ENCODE assay signal across 26 cellular contexts in the genomic region with DNA sequence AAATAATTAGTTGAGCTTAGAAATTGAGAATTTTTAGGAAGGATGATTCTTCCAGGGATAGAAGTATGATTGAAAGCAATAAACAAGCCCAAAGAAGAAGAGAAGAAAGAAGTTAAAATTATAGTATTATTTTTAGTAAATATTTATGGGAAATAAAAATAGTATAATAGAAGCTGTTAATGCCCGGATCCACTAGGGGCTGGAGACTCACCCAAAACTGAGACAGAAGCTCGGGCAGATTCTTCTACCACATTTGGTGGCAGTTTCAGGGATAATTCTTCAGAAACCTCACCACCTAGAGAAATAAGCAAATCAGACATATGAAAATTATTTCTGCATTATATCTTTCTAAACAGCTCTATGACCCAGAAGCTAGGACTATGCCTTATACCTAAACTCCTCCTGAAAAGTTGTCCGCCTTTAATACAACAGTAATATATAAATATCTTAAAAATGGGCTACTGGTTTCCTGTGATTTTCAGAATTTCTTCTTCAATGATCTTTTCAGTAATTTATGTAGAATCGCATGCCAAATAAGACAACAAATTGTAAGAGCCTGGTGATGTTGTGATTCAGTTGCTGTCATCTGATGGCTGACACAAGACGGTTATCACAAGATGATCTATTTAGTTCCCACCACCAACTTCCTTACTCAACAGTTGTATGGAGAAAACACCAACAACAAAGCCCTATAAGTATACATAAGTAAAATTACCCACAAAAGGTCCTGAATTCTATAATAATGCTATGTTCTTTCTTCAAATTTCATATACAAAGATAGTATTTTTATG. TPM values are rescaled to one million over a fixed set of nuclear protein-coding genes. Genes with fewer than 3 reads are reported as not detected.
A peak's percentile ranks its signal among the peaks of the same experiment; 100 is the strongest.
DNase-seq lines count a peak whose midpoint lies in the region; ATAC-seq, FAIRE-seq and TF ChIP-seq lines count a peak whose summit lies in the region.
"Had no signal": no experiment of that assay in that cellular context is flagged by ENCODE, and none has a peak within 500 bp of the region (broad histone marks: within the 10 kb centered on the region; RNA-seq: fewer than 3 reads in every experiment).

No MANE protein-coding gene starts in this region.

- no peak overlapping the region for H3K27ac ChIP-seq in GM23338 (ENCODE audit: low read depth)
- H3K27ac ChIP-seq in HepG2 (ENCODE audit: extremely low read length, insufficient read depth, low read length) = no peak overlapping the region
- no peak overlapping the region for H3K27ac ChIP-seq in foreskin keratinocyte
- H3K27ac ChIP-seq: A549; BLaER1 treated with 17β-estradiol and CSF1 and Interleukin-3, amounts not matched to agents 10 nM and 100 nM had no signal

- POLR2A ChIA-PET in HepG2 (lab: Yijun Ruan, JAX) = interaction anchor here (0.9 to 1.2 kb wide), 3 partner anchors 17 to 31 kb away, joined by 3 to 6 read pairs (median 3); no protein-coding TSS in a partner anchor

- H3K4me3 ChIP-seq in GM23338 = no peak overlapping the region
- H3K4me3 ChIP-seq in choroid plexus epithelial cell (ENCODE audit: low read depth, low read length) = no peak overlapping the region
- no peak overlapping the region for H3K4me3 ChIP-seq in HepG2 (replicated peaks in 1 of 3; ENCODE audit: insufficient read depth in 1 of 3, low read depth in 2 of 3, low read length in 3 of 3)
- H3K4me3 ChIP-seq: A549; BLaER1 treated with 17β-estradiol and CSF1 and Interleukin-3, amounts not matched to agents 10 nM and 100 nM had no signal

- no peaks in the 10 kb centered on the region for H3K27me3 Mint-ChIP-seq in GM23338 (ENCODE audit: insufficient read depth, low read depth, poor library complexity)
- H3K27me3 Mint-ChIP-seq: CD4-positive, alpha-beta T cell had no signal

- TF ChIP-seq EP300 in HepG2 (IDR thresholded peaks at IDR 0.05; ENCODE audit: low read depth in 2 of 2, low read length in 2 of 2) (no peak), HepG2 (CRISPR knock-in tag; IDR thresholded peaks at IDR 0.05; ENCODE audit: borderline replicate concordance) (no peak)

- H3K4me1 ChIP-seq in GM23338 (ENCODE audit: insufficient read depth) = no peaks in the 10 kb centered on the region
- peaks cover 23% of the 10 kb centered on the region for H3K4me1 ChIP-seq in HepG2 (ENCODE audit: insufficient read depth, low read length)
- H3K4me1 ChIP-seq in foreskin keratinocyte = no peaks in the 10 kb centered on the region
- H3K4me1 ChIP-seq: A549, BE2C had no signal

- peaks cover 2% of the 10 kb centered on the region; the same call in 2 of the 3 replicates for H3K4me1 Mint-ChIP-seq in GM23338
- H3K4me1 Mint-ChIP-seq: CD14-positive monocyte had no signal

- H3F3A ChIP-seq in GM23338 (replicated peaks; ENCODE audit: low read depth) = no peaks in the 10 kb centered on the region

- TF ChIP-seq CTCF in GM23338 (conservative IDR thresholded peaks at IDR 0.05; ENCODE audit: low read depth in 2 of 2) (no peak), choroid plexus epithelial cell (conservative IDR thresholded peaks at IDR 0.05; ENCODE audit: low read depth, low read length) (peak; percentile 3), HepG2 (CRISPR knock-in tag; IDR thresholded peaks at IDR 0.05) (no peak), foreskin keratinocyte (conservative IDR thresholded peaks at IDR 0.05) (no peak)

- intact Hi-C loops in HepG2 (cut with micrococcal nuclease; ENCODE audit: unreplicated experiment) = no loop called here

- in situ Hi-C loops in HepG2 (cut with HindIII; ENCODE audit: extremely low pct_ligation_motif_present, low pct_unique_long_range_greater_than_20kb) = no loop called here
- in situ Hi-C loops in KBM-7 (cut with MboI; ENCODE audit: low pct_unique_long_range_greater_than_20kb, low sequenced_read_pairs) = no loop called here

- H3K9me2 ChIP-seq in GM23338 (ENCODE audit: insufficient read depth) = peaks cover 6% of the 10 kb centered on the region; the same call in 1 of the 2 replicates

- FAIRE-seq in HepG2 (lab: Jason Lieb, UNC) = no peak
- FAIRE-seq: A549, D721Med, GM12892, H1 had no signal

- H4K20me1 ChIP-seq in GM23338 (replicated peaks; ENCODE audit: insufficient read depth) = no peaks in the 10 kb centered on the region
- peaks cover 57% of the 10 kb centered on the region for H4K20me1 ChIP-seq in HepG2 (ENCODE audit: insufficient read depth, low read length)
- H4K20me1 ChIP-seq: BLaER1 treated with 17β-estradiol and CSF1 and Interleukin-3, amounts not matched to agents 10 nM and 100 nM had no signal

- ATAC-seq in GM23338 (no peak), HepG2 (no peak), foreskin keratinocyte (no peak)
- ATAC-seq: A549 had no signal

- no TSS peak for BruUV-seq in HepG2 (replicated peaks; lab: Mats Ljungman, UMichigan)

- no peaks in the 10 kb centered on the region for H3K27me3 ChIP-seq in GM23338 (ENCODE audit: insufficient read depth)
- no peaks in the 10 kb centered on the region for H3K27me3 ChIP-seq in HepG2 (ENCODE audit: control insufficient read depth in 1 of 2, insufficient read depth in 2 of 2, low read length in 2 of 2)
- H3K27me3 ChIP-seq in foreskin keratinocyte = no peaks in the 10 kb centered on the region
- H3K27me3 ChIP-seq: BE2C; BLaER1 treated with 17β-estradiol and CSF1 and Interleukin-3, amounts not matched to agents 10 nM and 100 nM had no signal

- no peak overlapping the region for H3K27ac Mint-ChIP-seq in GM23338
- H3K27ac Mint-ChIP-seq: CD14-positive monocyte; CD4-positive, alpha-beta T cell had no signal

- DNase-seq in GM23338 (ENCODE audit: low spot score) (peak; percentile 11), choroid plexus epithelial cell (ENCODE audit: low read depth) (no peak), HepG2 (ENCODE audit: low spot score) (no peak), anterior cingulate cortex (lab: John Stamatoyannopoulos, UW) (no peak), KBM-7 (no peak), DMS79 treated with DMSO at 0.1 percent for 48 hours (lab: John Stamatoyannopoulos, UW) (no peak), foreskin keratinocyte (no peak)
- DNase-seq: 8988T; ACHN; AML-193; BE2C; CD4-positive, alpha-beta T cell; CD8-positive, alpha-beta memory T cell; DMS 273 treated with DMSO at 0.1 percent for 48 hours; DMS79; GF-D8; H7; HCEC 1CT had no signal

- H3K9ac ChIP-seq in HepG2 (ENCODE audit: insufficient read depth, low read depth, low read length) = no peak overlapping the region
- H3K9ac ChIP-seq: BLaER1 treated with 17β-estradiol and CSF1 and Interleukin-3, amounts not matched to agents 10 nM and 100 nM had no signal

- H3K36me3 Mint-ChIP-seq in GM23338 (ENCODE audit: low read depth) = peaks cover 12% of the 10 kb centered on the region; the same call in 2 of the 3 replicates
- H3K36me3 Mint-ChIP-seq: CD14-positive monocyte had no signal

- no peaks in the 10 kb centered on the region for H3K9me3 ChIP-seq in HepG2 (ENCODE audit: low read length)
- H3K9me3 ChIP-seq: BE2C had no signal

- CTCF ChIA-PET in HepG2 (lab: Yijun Ruan, JAX; ENCODE audit: low intra/inter-chr PET ratio, low total read pairs) = no interaction called here

- no peaks in the 10 kb centered on the region for H3K79me2 ChIP-seq in GM23338 (replicated peaks; ENCODE audit: insufficient read depth)
- peaks cover 25% of the 10 kb centered on the region for H3K79me2 ChIP-seq in HepG2 (ENCODE audit: insufficient read depth, low read length)

- TF ChIP-seq POLR2A in HepG2 (IDR thresholded peaks at IDR 0.05; ENCODE audit: insufficient read depth in 1 of 2, low read depth in 2 of 2, low read length in 2 of 2) = no peak

- peaks cover 27% of the 10 kb centered on the region for H3K9me3 Mint-ChIP-seq in GM23338

- no peak overlapping the region for H3K4me3 Mint-ChIP-seq in GM23338
- H3K4me3 Mint-ChIP-seq: CD14-positive monocyte; CD4-positive, alpha-beta T cell; CD8-positive, alpha-beta memory T cell had no signal

- H2AFZ ChIP-seq in GM23338 (no peak overlapping the region), HepG2 (ENCODE audit: low read length) (no peak overlapping the region)

- peaks cover 8% of the 10 kb centered on the region; the same call in 1 of the 2 replicates for H3K36me3 ChIP-seq in GM23338 (ENCODE audit: insufficient read depth)
- peaks cover 27 to 94% of the 10 kb centered on the region in 2 experiments for H3K36me3 ChIP-seq in HepG2 (replicated peaks in 1 of 2; ENCODE audit: control insufficient read depth in 1 of 2, insufficient read depth in 2 of 2, low read length in 2 of 2)
- H3K36me3 ChIP-seq: BE2C had no signal

- no peak for TF ChIP-seq RAD21 in HepG2 (CRISPR knock-in tag; IDR thresholded peaks at IDR 0.05)

- WGBS in HepG2 (ENCODE audit: low lambda C conversion rate) = 96% methylated on average over 5 of the region's 5 CpGs

- no peak overlapping the region for H3K4me2 ChIP-seq in GM23338
- no peak overlapping the region for H3K4me2 ChIP-seq in HepG2 (ENCODE audit: low read depth, low read length)
- H3K4me2 ChIP-seq: A549; BLaER1 treated with 17β-estradiol and CSF1 and Interleukin-3, amounts not matched to agents 10 nM and 100 nM had no signal

TF ChIP-seq in HepG2, 621 proteins besides CTCF, POLR2A, EP300 and RAD21 (continues in another document):
- TF ChIP-seq MED1 (CRISPR knock-in tag; IDR thresholded peaks at IDR 0.05) = no peak

RNA-seq across cellular contexts. Expression of a gene that starts 35.6 kb away (rescaled TPM):
- total RNA-seq in GM23338 (2014; rRNA removed; shearing (Covaris generic)) = not detected in 2 replicates
- polyA plus RNA-seq in GM23338 (2016; fragmentation: Nextera tagmentation; extraction: Ambion mirVana) (0.92 and 1.3 TPM in 2 replicates), HepG2 (2011; rRNA removed) (6,551 and 8,760 TPM in 2 replicates), foreskin keratinocyte (0.03 TPM in 1 of 2 replicates, not detected in the other)
- total RNA-seq in HepG2 (2016; rRNA removed; fragmentation: Illumina TruSeq; extraction: Trizol) (1,675 and 2,807 TPM in 2 replicates), foreskin keratinocyte (0.10 TPM in 1 of 2 replicates, not detected in the other)
- total RNA-seq in HepG2 (2016; cell fraction: cytosol; rRNA removed; fragmentation: Illumina TruSeq; extraction: Trizol; ENCODE audit: low read depth) = 234 and 270 TPM in 2 replicates
- 1,476 and 2,691 TPM in 2 replicates for total RNA-seq in HepG2 (2016; cell fraction: insoluble cytoplasmic fraction; rRNA removed; fragmentation: Illumina TruSeq; extraction: Trizol)
- 813 and 957 TPM in 2 replicates for total RNA-seq in HepG2 (2016; cell fraction: membrane; rRNA removed; fragmentation: Illumina TruSeq; extraction: Trizol)
- 2,507 and 2,973 TPM in 2 replicates for total RNA-seq in HepG2 (2016; cell fraction: nucleus; rRNA removed; fragmentation: Illumina TruSeq; extraction: Trizol)
- polyA plus RNA-seq in HepG2 (2011; cell fraction: cytosol; rRNA removed) = 4,485 and 9,624 TPM in 2 replicates
- 2,489 and 3,325 TPM in 2 replicates for polyA plus RNA-seq in HepG2 (2011; cell fraction: nucleus; rRNA removed)
- polyA plus RNA-seq in HepG2 (2012) = 4,336 and 6,335 TPM in 2 replicates
- polyA plus RNA-seq in HepG2 (2016; cell fraction: cytosol; fragmentation: Illumina TruSeq; extraction: Trizol; ENCODE audit: low read depth) = 214 and 262 TPM in 2 replicates
- 1,149 and 1,250 TPM in 2 replicates for polyA plus RNA-seq in HepG2 (2016; cell fraction: insoluble cytoplasmic fraction; fragmentation: Illumina TruSeq; extraction: Trizol; ENCODE audit: low read depth)
- polyA plus RNA-seq in HepG2 (2016; cell fraction: membrane; fragmentation: Illumina TruSeq; extraction: Trizol; ENCODE audit: low read depth) = 465 and 618 TPM in 2 replicates
- polyA plus RNA-seq in HepG2 (2016; cell fraction: nucleus; fragmentation: Illumina TruSeq; extraction: Trizol; ENCODE audit: insufficient read depth, low read depth) = 2,564 and 2,683 TPM in 2 replicates
- 3.9 and 4,519 TPM in 2 replicates for polyA minus RNA-seq in HepG2 (2011; rRNA and poly(A)+ RNA removed; ENCODE audit: low replicate concordance)
- 3,071 and 7,219 TPM in 2 replicates for polyA minus RNA-seq in HepG2 (2011; cell fraction: cytosol; rRNA and poly(A)+ RNA removed)
- polyA minus RNA-seq in HepG2 (2011; cell fraction: nucleus; rRNA and poly(A)+ RNA removed) = 2,321 and 4,395 TPM in 2 replicates
- total RNA-seq: CD4-positive, alpha-beta T cell; Daoy; G401; H1; H7 had no signal
- polyA plus RNA-seq: A549 had no signal

Comparison
In these comparisons a context has a peak if more than half of its experiments do, and no peak if none do; other contexts are left out.
1. RNA of a gene that starts 35.6 kb away (total RNA-seq): 234 to 2,973 TPM in HepG2; 0.10 TPM in foreskin keratinocyte and not detected in GM23338; every median in the first group is over 100 times any median in the second.